Comparison of ENCODE assay signal across 1 cellular context in the genomic region with DNA sequence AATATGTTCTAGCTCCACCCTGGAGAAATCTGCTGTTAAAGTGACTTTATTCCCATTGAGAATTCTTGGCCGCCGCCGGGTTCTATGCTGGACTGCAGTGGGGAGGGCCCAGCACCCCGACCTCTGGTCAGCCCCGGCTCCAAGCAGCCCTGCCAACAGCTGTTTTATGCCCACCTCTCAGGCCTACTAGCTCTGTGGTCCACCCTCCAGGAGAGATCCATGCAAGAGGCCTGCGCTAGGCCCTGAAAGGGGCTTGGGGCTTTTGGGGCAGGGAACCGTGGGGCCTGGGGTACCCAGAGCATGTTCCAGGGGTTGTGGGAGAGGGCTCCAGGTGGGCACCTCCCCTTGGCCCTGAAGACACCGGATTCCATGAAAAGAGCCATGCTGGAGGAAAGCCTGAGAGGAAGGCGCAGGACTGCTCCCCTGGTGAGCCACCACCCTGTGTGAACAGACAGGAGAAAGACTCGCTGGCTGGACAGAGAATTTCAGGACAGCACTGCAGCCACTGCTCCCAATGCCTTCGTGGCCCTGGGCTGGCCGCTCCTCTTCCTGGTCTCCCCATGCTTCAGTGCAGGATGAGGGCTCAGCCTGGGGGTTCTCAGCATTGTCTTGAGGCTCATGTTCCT.
TF ChIP-seq lines count a peak whose summit lies in the region.

No MANE protein-coding gene starts in this region.

TF ChIP-seq in GM23338, 12 proteins besides CTCF, POLR2A, EP300 and RAD21:
- TF ChIP-seq, protein P1, sequence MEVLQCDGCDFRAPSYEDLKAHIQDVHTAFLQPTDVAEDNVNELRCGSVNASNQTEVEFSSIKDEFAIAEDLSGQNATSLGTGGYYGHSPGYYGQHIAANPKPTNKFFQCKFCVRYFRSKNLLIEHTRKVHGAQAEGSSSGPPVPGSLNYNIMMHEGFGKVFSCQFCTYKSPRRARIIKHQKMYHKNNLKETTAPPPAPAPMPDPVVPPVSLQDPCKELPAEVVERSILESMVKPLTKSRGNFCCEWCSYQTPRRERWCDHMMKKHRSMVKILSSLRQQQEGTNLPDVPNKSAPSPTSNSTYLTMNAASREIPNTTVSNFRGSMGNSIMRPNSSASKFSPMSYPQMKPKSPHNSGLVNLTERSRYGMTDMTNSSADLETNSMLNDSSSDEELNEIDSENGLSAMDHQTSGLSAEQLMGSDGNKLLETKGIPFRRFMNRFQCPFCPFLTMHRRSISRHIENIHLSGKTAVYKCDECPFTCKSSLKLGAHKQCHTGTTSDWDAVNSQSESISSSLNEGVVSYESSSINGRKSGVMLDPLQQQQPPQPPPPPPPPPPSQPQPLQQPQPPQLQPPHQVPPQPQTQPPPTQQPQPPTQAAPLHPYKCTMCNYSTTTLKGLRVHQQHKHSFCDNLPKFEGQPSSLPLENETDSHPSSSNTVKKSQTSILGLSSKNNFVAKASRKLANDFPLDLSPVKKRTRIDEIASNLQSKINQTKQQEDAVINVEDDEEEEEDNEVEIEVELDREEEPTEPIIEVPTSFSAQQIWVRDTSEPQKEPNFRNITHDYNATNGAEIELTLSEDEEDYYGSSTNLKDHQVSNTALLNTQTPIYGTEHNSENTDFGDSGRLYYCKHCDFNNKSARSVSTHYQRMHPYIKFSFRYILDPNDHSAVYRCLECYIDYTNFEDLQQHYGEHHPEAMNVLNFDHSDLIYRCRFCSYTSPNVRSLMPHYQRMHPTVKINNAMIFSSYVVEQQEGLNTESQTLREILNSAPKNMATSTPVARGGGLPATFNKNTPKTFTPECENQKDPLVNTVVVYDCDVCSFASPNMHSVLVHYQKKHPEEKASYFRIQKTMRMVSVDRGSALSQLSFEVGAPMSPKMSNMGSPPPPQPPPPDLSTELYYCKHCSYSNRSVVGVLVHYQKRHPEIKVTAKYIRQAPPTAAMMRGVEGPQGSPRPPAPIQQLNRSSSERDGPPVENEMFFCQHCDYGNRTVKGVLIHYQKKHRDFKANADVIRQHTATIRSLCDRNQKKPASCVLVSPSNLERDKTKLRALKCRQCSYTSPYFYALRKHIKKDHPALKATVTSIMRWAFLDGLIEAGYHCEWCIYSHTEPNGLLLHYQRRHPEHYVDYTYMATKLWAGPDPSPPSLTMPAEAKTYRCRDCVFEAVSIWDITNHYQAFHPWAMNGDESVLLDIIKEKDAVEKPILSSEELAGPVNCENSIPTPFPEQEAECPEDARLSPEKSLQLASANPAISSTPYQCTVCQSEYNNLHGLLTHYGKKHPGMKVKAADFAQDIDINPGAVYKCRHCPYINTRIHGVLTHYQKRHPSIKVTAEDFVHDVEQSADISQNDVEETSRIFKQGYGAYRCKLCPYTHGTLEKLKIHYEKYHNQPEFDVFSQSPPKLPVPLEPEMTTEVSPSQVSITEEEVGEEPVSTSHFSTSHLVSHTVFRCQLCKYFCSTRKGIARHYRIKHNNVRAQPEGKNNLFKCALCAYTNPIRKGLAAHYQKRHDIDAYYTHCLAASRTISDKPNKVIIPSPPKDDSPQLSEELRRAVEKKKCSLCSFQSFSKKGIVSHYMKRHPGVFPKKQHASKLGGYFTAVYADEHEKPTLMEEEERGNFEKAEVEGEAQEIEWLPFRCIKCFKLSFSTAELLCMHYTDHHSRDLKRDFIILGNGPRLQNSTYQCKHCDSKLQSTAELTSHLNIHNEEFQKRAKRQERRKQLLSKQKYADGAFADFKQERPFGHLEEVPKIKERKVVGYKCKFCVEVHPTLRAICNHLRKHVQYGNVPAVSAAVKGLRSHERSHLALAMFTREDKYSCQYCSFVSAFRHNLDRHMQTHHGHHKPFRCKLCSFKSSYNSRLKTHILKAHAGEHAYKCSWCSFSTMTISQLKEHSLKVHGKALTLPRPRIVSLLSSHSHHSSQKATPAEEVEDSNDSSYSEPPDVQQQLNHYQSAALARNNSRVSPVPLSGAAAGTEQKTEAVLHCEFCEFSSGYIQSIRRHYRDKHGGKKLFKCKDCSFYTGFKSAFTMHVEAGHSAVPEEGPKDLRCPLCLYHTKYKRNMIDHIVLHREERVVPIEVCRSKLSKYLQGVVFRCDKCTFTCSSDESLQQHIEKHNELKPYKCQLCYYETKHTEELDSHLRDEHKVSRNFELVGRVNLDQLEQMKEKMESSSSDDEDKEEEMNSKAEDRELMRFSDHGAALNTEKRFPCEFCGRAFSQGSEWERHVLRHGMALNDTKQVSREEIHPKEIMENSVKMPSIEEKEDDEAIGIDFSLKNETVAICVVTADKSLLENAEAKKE (CRISPR knock-in tag; IDR thresholded peaks at IDR 0.05), result no peak
- TF ChIP-seq ETS1 (IDR thresholded peaks at IDR 0.05) (no peak), JUNB (IDR thresholded peaks at IDR 0.05; ENCODE audit: unreplicated experiment) (no peak), NANOG (IDR thresholded peaks at IDR 0.05; ENCODE audit: borderline replicate concordance) (no peak), POLR2AphosphoS5 (IDR thresholded peaks at IDR 0.05; ENCODE audit: low read depth) (no peak)
- TF ChIP-seq, protein P2, sequence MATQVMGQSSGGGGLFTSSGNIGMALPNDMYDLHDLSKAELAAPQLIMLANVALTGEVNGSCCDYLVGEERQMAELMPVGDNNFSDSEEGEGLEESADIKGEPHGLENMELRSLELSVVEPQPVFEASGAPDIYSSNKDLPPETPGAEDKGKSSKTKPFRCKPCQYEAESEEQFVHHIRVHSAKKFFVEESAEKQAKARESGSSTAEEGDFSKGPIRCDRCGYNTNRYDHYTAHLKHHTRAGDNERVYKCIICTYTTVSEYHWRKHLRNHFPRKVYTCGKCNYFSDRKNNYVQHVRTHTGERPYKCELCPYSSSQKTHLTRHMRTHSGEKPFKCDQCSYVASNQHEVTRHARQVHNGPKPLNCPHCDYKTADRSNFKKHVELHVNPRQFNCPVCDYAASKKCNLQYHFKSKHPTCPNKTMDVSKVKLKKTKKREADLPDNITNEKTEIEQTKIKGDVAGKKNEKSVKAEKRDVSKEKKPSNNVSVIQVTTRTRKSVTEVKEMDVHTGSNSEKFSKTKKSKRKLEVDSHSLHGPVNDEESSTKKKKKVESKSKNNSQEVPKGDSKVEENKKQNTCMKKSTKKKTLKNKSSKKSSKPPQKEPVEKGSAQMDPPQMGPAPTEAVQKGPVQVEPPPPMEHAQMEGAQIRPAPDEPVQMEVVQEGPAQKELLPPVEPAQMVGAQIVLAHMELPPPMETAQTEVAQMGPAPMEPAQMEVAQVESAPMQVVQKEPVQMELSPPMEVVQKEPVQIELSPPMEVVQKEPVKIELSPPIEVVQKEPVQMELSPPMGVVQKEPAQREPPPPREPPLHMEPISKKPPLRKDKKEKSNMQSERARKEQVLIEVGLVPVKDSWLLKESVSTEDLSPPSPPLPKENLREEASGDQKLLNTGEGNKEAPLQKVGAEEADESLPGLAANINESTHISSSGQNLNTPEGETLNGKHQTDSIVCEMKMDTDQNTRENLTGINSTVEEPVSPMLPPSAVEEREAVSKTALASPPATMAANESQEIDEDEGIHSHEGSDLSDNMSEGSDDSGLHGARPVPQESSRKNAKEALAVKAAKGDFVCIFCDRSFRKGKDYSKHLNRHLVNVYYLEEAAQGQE (IDR thresholded peaks at IDR 0.05; ENCODE audit: unreplicated experiment), result no peak
TF ChIP-seq in GM23338: peak in this region for 0.
